16 cellular contexts compared by ENCODE assay signal in the genomic region with DNA sequence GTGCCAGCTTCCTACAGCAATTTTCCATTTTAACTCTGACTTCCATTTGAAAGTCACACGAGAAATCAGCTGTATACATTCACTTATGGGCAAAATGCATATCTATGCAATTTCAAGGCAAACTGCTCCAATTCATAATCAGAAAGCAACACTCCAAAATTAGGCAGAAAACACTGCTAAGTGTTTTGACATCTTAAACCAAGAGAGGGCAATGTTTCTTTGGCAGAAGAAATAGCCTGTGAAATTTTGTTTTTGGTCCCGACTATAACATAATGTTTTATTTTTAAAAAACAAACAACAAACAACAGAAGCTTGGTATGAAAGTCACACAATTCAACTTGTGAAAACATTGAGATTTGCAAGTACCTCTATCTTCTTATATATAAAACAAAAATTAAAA. TPM values are rescaled to one million over a fixed set of nuclear protein-coding genes. Genes with fewer than 3 reads are reported as not detected.
DNase-seq lines count a peak whose midpoint lies in the region; ATAC-seq and TF ChIP-seq lines count a peak whose summit lies in the region.
"Had no signal": no experiment of that assay in that cellular context is flagged by ENCODE, and none has a peak within 500 bp of the region (broad histone marks: within the 10 kb centered on the region; RNA-seq: fewer than 3 reads in every experiment).

No MANE protein-coding gene starts in this region.

- POLR2A ChIA-PET in Panc1 (lab: Charles Lee), result no interaction called here
- POLR2A ChIA-PET in Caco-2 (lab: Charles Lee), result no interaction called here

- H3K9me3 ChIP-seq in heart right ventricle, result peaks cover 0 to 5% (median 0%) of the 10 kb centered on the region in 11 donors
- no peaks in the 10 kb centered on the region for H3K9me3 ChIP-seq in right atrium auricular region
- no peaks in the 10 kb centered on the region for H3K9me3 ChIP-seq in Panc1 (ENCODE audit: control insufficient read depth, insufficient read depth, low read depth, low read length)
- no peaks in the 10 kb centered on the region for H3K9me3 ChIP-seq in fibroblast of lung (ENCODE audit: control insufficient read depth, insufficient read depth, low read depth, low read length)
- peaks cover 6% of the 10 kb centered on the region for H3K9me3 ChIP-seq in Caco-2

- H3K27ac ChIP-seq in heart right ventricle (peak overlapping the region in 5 of 10 donors; percentile 69 to 85 (median 81)), right atrium auricular region (peak overlapping the region in 1 of 2 donors; percentile 78), Panc1 (ENCODE audit: low read length) (no peak overlapping the region), fibroblast of lung (ENCODE audit: insufficient read depth, low read length) (no peak overlapping the region)

- no peak overlapping the region for H2AFZ ChIP-seq in fibroblast of lung (ENCODE audit: low read length)

- no peak overlapping the region for H3K27ac Mint-ChIP-seq in natural killer cell
- no peak overlapping the region for H3K27ac Mint-ChIP-seq in Caco-2 (ENCODE audit: unreplicated experiment)
- H3K27ac Mint-ChIP-seq: activated CD8-positive, alpha-beta memory T cell treated with anti-CD3 and anti-CD28 coated beads, Interleukin-2, amount 10 ng/mL, durations not matched to agents 7 days and 5 days; activated naive CD4-positive, alpha-beta T cell treated with anti-CD3 and anti-CD28 coated beads, Interleukin-2, amount 10 ng/mL, durations not matched to agents 7 days and 5 days; dendritic cell treated with granulocyte-macrophage colony-stimulating factor and Interleukin-4, amounts not matched to agents 40 ng/mL and 50 ng/mL, for 4 days had no signal

- H3K9me3 Mint-ChIP-seq in natural killer cell (no peaks in the 10 kb centered on the region), Caco-2 (ENCODE audit: unreplicated experiment) (no peaks in the 10 kb centered on the region)
- H3K9me3 Mint-ChIP-seq: activated naive CD4-positive, alpha-beta T cell treated with anti-CD3 and anti-CD28 coated beads, Interleukin-2, amount 10 ng/mL, durations not matched to agents 7 days and 5 days had no signal

- H3K4me1 ChIP-seq in heart right ventricle, result peaks cover 0 to 58% (median 43%) of the 10 kb centered on the region in 9 donors
- peaks cover 0 to 47% of the 10 kb centered on the region in 2 donors for H3K4me1 ChIP-seq in right atrium auricular region
- H3K4me1 ChIP-seq in Panc1 (ENCODE audit: control insufficient read depth, insufficient read depth, low read length), result no peaks in the 10 kb centered on the region
- H3K4me1 ChIP-seq in fibroblast of lung (ENCODE audit: control insufficient read depth, extremely low read depth, insufficient read depth, low read length), result peaks cover 9% of the 10 kb centered on the region
- peaks cover 13% of the 10 kb centered on the region for H3K4me1 ChIP-seq in Caco-2

- peak overlapping the region in 4 of 10 donors; percentile 30 to 44 (median 39) for H3K4me3 ChIP-seq in heart right ventricle
- no peak overlapping the region for H3K4me3 ChIP-seq in right atrium auricular region
- H3K4me3 ChIP-seq in Panc1 (ENCODE audit: low read depth in 2 of 2, low read length in 2 of 2), result no peak overlapping the region
- no peak overlapping the region for H3K4me3 ChIP-seq in fibroblast of lung (replicated peaks in 1 of 4; ENCODE audit: control extremely low read depth in 1 of 4, insufficient read depth in 1 of 4, low read depth in 3 of 4, low read length in 4 of 4)
- H3K4me3 ChIP-seq in Caco-2 (ENCODE audit: low read depth, low read length), result no peak overlapping the region

- BruUV-seq in Panc1 (replicated peaks; lab: Mats Ljungman, UMichigan) (no TSS peak), Caco-2 (replicated peaks; lab: Mats Ljungman, UMichigan) (no TSS peak)

- no peaks in the 10 kb centered on the region for H4K20me1 ChIP-seq in fibroblast of lung (ENCODE audit: control insufficient read depth, extremely low read depth, insufficient read depth, low read length)

- ATAC-seq in heart right ventricle (no peak), Panc1 (no peak), HG03045 (IDR thresholded peaks at IDR 0.05; ENCODE audit: unreplicated experiment) (no peak), natural killer cell (no peak), HG03521 (IDR thresholded peaks at IDR 0.05; ENCODE audit: unreplicated experiment) (no peak)
- ATAC-seq: activated CD8-positive, alpha-beta memory T cell treated with anti-CD3 and anti-CD28 coated beads, Interleukin-2, amount 10 ng/mL, durations not matched to agents 7 days and 5 days; left lobe of liver had no signal

- H3K4me1 Mint-ChIP-seq in natural killer cell (peaks cover 5 to 28% of the 10 kb centered on the region in 2 donors), Caco-2 (ENCODE audit: low read depth, unreplicated experiment) (peaks cover 7% of the 10 kb centered on the region)
- H3K4me1 Mint-ChIP-seq: activated CD8-positive, alpha-beta memory T cell treated with anti-CD3 and anti-CD28 coated beads, Interleukin-2, amount 10 ng/mL, durations not matched to agents 7 days and 5 days; activated naive CD4-positive, alpha-beta T cell treated with anti-CD3 and anti-CD28 coated beads, Interleukin-2, amount 10 ng/mL, durations not matched to agents 7 days and 5 days had no signal

- H3K36me3 ChIP-seq in heart right ventricle (peaks cover 0 to 6% (median 0%) of the 10 kb centered on the region in 9 donors), right atrium auricular region (no peaks in the 10 kb centered on the region), Panc1 (ENCODE audit: control insufficient read depth, insufficient read depth, low read length) (no peaks in the 10 kb centered on the region), fibroblast of lung (ENCODE audit: control insufficient read depth, insufficient read depth, low read length) (no peaks in the 10 kb centered on the region), Caco-2 (ENCODE audit: control insufficient read depth, insufficient read depth, low read length) (no peaks in the 10 kb centered on the region)

- no peak overlapping the region for H3K4me2 ChIP-seq in fibroblast of lung (ENCODE audit: extremely low read depth, insufficient read depth, low read length)

- DNase-seq in heart right ventricle (no peak), right atrium auricular region (ENCODE audit: low spot score) (no peak), Panc1 (ENCODE audit: low read depth, low spot score) (no peak), fibroblast of lung (ENCODE audit: low read depth in 2 of 2) (peak in 1 of 2 donors; percentile 34), natural killer cell (no peak), Caco-2 (no peak)
- DNase-seq: activated CD8-positive, alpha-beta memory T cell treated with anti-CD3 and anti-CD28 coated beads, Interleukin-2, amount 10 ng/mL, durations not matched to agents 7 days and 5 days; activated naive CD4-positive, alpha-beta T cell treated with anti-CD3 and anti-CD28 coated beads, Interleukin-2, amount 10 ng/mL, durations not matched to agents 7 days and 5 days; DMS79 treated with DMSO at 0.1 percent for 48 hours; NCI-H1694; NCI-H774; trophoblast cell had no signal

- TF ChIP-seq CTCF in heart right ventricle (IDR thresholded peaks at IDR 0.05), result peak in 5 of 9 donors; percentile 9 to 51 (median 42)
- TF ChIP-seq CTCF in right atrium auricular region (IDR thresholded peaks at IDR 0.05), result peak in 1 of 2 donors; percentile 48
- peak; percentile 19; the same call in 1 of the 2 replicates for TF ChIP-seq CTCF in Panc1 (IDR thresholded peaks at IDR 0.05)
- TF ChIP-seq CTCF in fibroblast of lung (conservative IDR thresholded peaks at IDR 0.05 in 1 of 2, IDR thresholded peaks at IDR 0.05 in 1 of 2; ENCODE audit: low read depth in 1 of 2, low read length in 2 of 2), result peak; percentile 27 to 45
- no peak for TF ChIP-seq CTCF in natural killer cell (IDR thresholded peaks at IDR 0.05)
- TF ChIP-seq CTCF in Caco-2 (IDR thresholded peaks at IDR 0.05; ENCODE audit: insufficient read depth in 1 of 2, low read depth in 1 of 2, low read length in 1 of 2, severe bottlenecking in 1 of 2, unreplicated experiment in 1 of 2), result no peak

- intact Hi-C loops in heart right ventricle (cut with DNase I), result loop anchor here in 3 of 10 donors (2.0 to 5.0 kb wide), 2 partner anchors 39 to 42 kb away; a partner anchor contains a TSS
- intact Hi-C loops in Panc1 (cut with micrococcal nuclease; ENCODE audit: unreplicated experiment), result no loop called here
- intact Hi-C loops in natural killer cell (cut with micrococcal nuclease), result no loop called here
- intact Hi-C loops in Caco-2 (cut with micrococcal nuclease; ENCODE audit: unreplicated experiment), result no loop called here

- H3K27me3 ChIP-seq in heart right ventricle (no peaks in the 10 kb centered on the region), right atrium auricular region (no peaks in the 10 kb centered on the region), Panc1 (ENCODE audit: control insufficient read depth, insufficient read depth, low read length) (no peaks in the 10 kb centered on the region), fibroblast of lung (ENCODE audit: control insufficient read depth, insufficient read depth, low read length) (no peaks in the 10 kb centered on the region), Caco-2 (replicated peaks; ENCODE audit: control insufficient read depth, insufficient read depth, low read length) (no peaks in the 10 kb centered on the region)

- in situ Hi-C loops in Panc1 (cut with HindIII; ENCODE audit: low pct_unique_long_range_greater_than_20kb, low sequenced_read_pairs), result no loop called here

- no peak overlapping the region for H3K9ac ChIP-seq in fibroblast of lung (ENCODE audit: insufficient read depth, low read length)

- H3K27me3 Mint-ChIP-seq in natural killer cell (ENCODE audit: low read depth in 2 of 2) (no peaks in the 10 kb centered on the region), Caco-2 (ENCODE audit: insufficient read depth, unreplicated experiment) (no peaks in the 10 kb centered on the region)
- H3K27me3 Mint-ChIP-seq: activated naive CD4-positive, alpha-beta T cell treated with anti-CD3 and anti-CD28 coated beads, Interleukin-2, amount 10 ng/mL, durations not matched to agents 7 days and 5 days; dendritic cell treated with granulocyte-macrophage colony-stimulating factor and Interleukin-4, amounts not matched to agents 40 ng/mL and 50 ng/mL, for 4 days had no signal

- H3K36me3 Mint-ChIP-seq in natural killer cell, result no peaks in the 10 kb centered on the region
- H3K36me3 Mint-ChIP-seq in Caco-2 (ENCODE audit: insufficient read depth, unreplicated experiment), result peaks cover 6% of the 10 kb centered on the region
- H3K36me3 Mint-ChIP-seq: activated CD8-positive, alpha-beta memory T cell treated with anti-CD3 and anti-CD28 coated beads, Interleukin-2, amount 10 ng/mL, durations not matched to agents 7 days and 5 days; activated naive CD4-positive, alpha-beta T cell treated with anti-CD3 and anti-CD28 coated beads, Interleukin-2, amount 10 ng/mL, durations not matched to agents 7 days and 5 days had no signal

- H3K4me3 Mint-ChIP-seq in natural killer cell (no peak overlapping the region), Caco-2 (ENCODE audit: unreplicated experiment) (no peak overlapping the region)
- H3K4me3 Mint-ChIP-seq: activated CD8-positive, alpha-beta memory T cell treated with anti-CD3 and anti-CD28 coated beads, Interleukin-2, amount 10 ng/mL, durations not matched to agents 7 days and 5 days; activated naive CD4-positive, alpha-beta T cell treated with anti-CD3 and anti-CD28 coated beads, Interleukin-2, amount 10 ng/mL, durations not matched to agents 7 days and 5 days; dendritic cell treated with granulocyte-macrophage colony-stimulating factor and Interleukin-4, amounts not matched to agents 40 ng/mL and 50 ng/mL, for 4 days had no signal

- CTCF ChIA-PET in Panc1 (lab: Charles Lee), result interaction anchor here (0.6 to 1.2 kb wide), 2 partner anchors 112 to 311 kb away, joined by 5 to 7 read pairs; no protein-coding TSS in a partner anchor
- CTCF ChIA-PET in Caco-2 (lab: Charles Lee), result no interaction called here

- 28 to 51% methylated on average over 2 of the region's 2 CpGs for WGBS in heart right ventricle, 2 donors

- peaks cover 48% of the 10 kb centered on the region for H3K79me2 ChIP-seq in fibroblast of lung (ENCODE audit: control insufficient read depth, insufficient read depth, low read length)

RNA-seq across cellular contexts. Expression of a gene that starts 42.6 kb away (rescaled TPM):
- 100 to 1,000 TPM in 1 of 10 donors, 10 to 100 TPM in 9; 56.6 to 103 (median 77.3) TPM for total RNA-seq in heart right ventricle
- 10 to 100 TPM; 18.8 to 38.0 TPM for polyA plus RNA-seq in heart right ventricle
- total RNA-seq in right atrium auricular region, result 10 to 100 TPM; 56.0 to 63.7 TPM
- total RNA-seq in Panc1 (2021; ENCODE audit: unreplicated experiment), result 35.4 TPM
- polyA plus RNA-seq in Panc1 (2012; ENCODE audit: insufficient read length), result 46.0 TPM
- total RNA-seq in fibroblast of lung, result 55.2 and 77.3 TPM in 2 replicates
- polyA plus RNA-seq in fibroblast of lung, result 46.2 and 50.1 TPM in 2 replicates
- polyA plus RNA-seq in fibroblast of lung (2012), result 44.8 and 52.4 TPM in 2 replicates
- polyA minus RNA-seq in fibroblast of lung (ENCODE audit: low replicate concordance), result 14.2 and 17.6 TPM in 2 replicates
- 10 to 100 TPM; 13.7 to 17.9 (median 17.9) TPM for total RNA-seq in natural killer cell
- 17.4 and 19.4 TPM in 2 replicates for total RNA-seq in Caco-2 (2022)

Comparison
In these comparisons a context has a peak if more than half of its experiments do, and no peak if none do; other contexts are left out.
1. CTCF ChIP-seq: peak in heart right ventricle (5 of 9), Panc1 (single experiment) and fibroblast of lung (2 of 2); none in natural killer cell (single experiment) and Caco-2 (0 of 2).